Comparison of ENCODE assay signal across 9 cellular contexts in the genomic region with DNA sequence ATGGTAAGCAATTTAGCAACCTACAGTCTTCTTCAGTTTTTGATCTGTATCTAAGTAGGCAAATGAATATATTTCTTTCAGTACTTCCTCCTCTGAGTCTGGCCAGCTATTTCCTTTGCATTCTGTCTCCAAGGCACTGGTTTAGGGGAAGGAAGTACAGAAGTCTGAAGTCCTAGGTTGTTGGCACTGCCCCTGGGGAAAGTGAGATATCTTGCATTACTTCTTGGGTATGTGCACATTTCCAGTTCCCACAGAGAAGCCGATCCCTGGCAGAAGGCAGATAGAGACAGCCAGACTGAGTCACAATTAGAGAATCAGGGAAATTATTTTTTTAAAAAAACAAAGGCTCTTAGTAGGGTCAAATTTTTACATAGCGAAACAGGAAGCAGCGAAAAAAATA.
A peak's percentile ranks its signal among the peaks of the same experiment; 100 is the strongest.
DNase-seq lines count a peak whose midpoint lies in the region; ATAC-seq and TF ChIP-seq lines count a peak whose summit lies in the region.
"Had no signal": no experiment of that assay in that cellular context is flagged by ENCODE, and none has a peak within 500 bp of the region (broad histone marks: within the 10 kb centered on the region; RNA-seq: fewer than 3 reads in every experiment).

No MANE protein-coding gene starts in this region.

- peaks cover 1% of the 10 kb centered on the region; the same call in 1 of the 2 replicates for H3K9me3 Mint-ChIP-seq in HFFc6
- no peaks in the 10 kb centered on the region for H3K9me3 Mint-ChIP-seq in activated T-cell treated with anti-CD3 and anti-CD28 coated beads, Interleukin-2, amount 50 U/mL, for 72 hours

- no peaks in the 10 kb centered on the region for H3K9me3 ChIP-seq in SK-N-SH
- H3K9me3 ChIP-seq: psoas muscle had no signal

- H4K20me1 ChIP-seq in SK-N-SH (ENCODE audit: insufficient read depth): no peaks in the 10 kb centered on the region

- CTCF ChIA-PET in SK-N-SH (lab: Yijun Ruan, JAX): interaction anchor here (0.8 kb wide), 1 partner anchor 161 kb away, joined by 3 read pairs; no protein-coding TSS in a partner anchor

- peak; percentile 72 for ATAC-seq in sciatic nerve
- no peak for ATAC-seq in activated T-cell treated with anti-CD3 and anti-CD28 coated beads, Interleukin-2, amount 50 U/mL, for 72 hours (replicated peaks in 1 of 2)
- no peak for ATAC-seq in HG03025 (IDR thresholded peaks at IDR 0.05; ENCODE audit: low FRiP score, unreplicated experiment)

- H3K4me1 Mint-ChIP-seq in HFFc6 (ENCODE audit: low read depth): peaks cover 66% of the 10 kb centered on the region
- no peaks in the 10 kb centered on the region for H3K4me1 Mint-ChIP-seq in activated T-cell treated with anti-CD3 and anti-CD28 coated beads, Interleukin-2, amount 50 U/mL, for 72 hours (ENCODE audit: low read depth)

- no peaks in the 10 kb centered on the region; the same call in 1 of the 2 replicates for H3K27me3 Mint-ChIP-seq in HFFc6 (ENCODE audit: insufficient read depth)
- no peaks in the 10 kb centered on the region for H3K27me3 Mint-ChIP-seq in activated T-cell treated with anti-CD3 and anti-CD28 coated beads, Interleukin-2, amount 50 U/mL, for 72 hours (ENCODE audit: low read depth)

- no peaks in the 10 kb centered on the region for H3K27me3 ChIP-seq in SK-N-SH (ENCODE audit: insufficient read depth)

- TF ChIP-seq RAD21 in SK-N-SH (IDR thresholded peaks at IDR 0.05; ENCODE audit: low read length): no peak

- H3K27ac Mint-ChIP-seq in HFFc6: peak overlapping the region; percentile 82
- H3K27ac Mint-ChIP-seq in activated T-cell treated with anti-CD3 and anti-CD28 coated beads, Interleukin-2, amount 50 U/mL, for 72 hours: no peak overlapping the region

- POLR2A ChIA-PET in SK-N-SH (lab: Yijun Ruan, JAX): no interaction called here

- peak overlapping the region; percentile 51 for H3K4me2 ChIP-seq in SK-N-SH

- peaks cover 59% of the 10 kb centered on the region for H3K79me2 ChIP-seq in SK-N-SH (ENCODE audit: insufficient read depth)

- H3K36me3 Mint-ChIP-seq in HFFc6 (ENCODE audit: low read depth): peaks cover 11% of the 10 kb centered on the region
- H3K36me3 Mint-ChIP-seq in activated T-cell treated with anti-CD3 and anti-CD28 coated beads, Interleukin-2, amount 50 U/mL, for 72 hours (ENCODE audit: insufficient read depth in 2 of 2): no peaks in the 10 kb centered on the region

- no peak for TF ChIP-seq EP300 in SK-N-SH (IDR thresholded peaks at IDR 0.05; ENCODE audit: borderline replicate concordance in 1 of 2, low read depth in 1 of 2, low read length in 1 of 2)

- DNase-seq in HFFc6: peak; percentile 73
- DNase-seq in SK-N-SH: no peak
- DNase-seq in fibroblast of the aortic adventitia (ENCODE audit: low read depth): peak; percentile 74
- no peak for DNase-seq in sciatic nerve (ENCODE audit: low spot score)
- DNase-seq in RPMI8226: no peak
- no peak for DNase-seq in effector CD4-positive, alpha-beta T cell
- no peak for DNase-seq in activated T-cell treated with anti-CD3 and anti-CD28 coated beads, Interleukin-2, amount 50 U/mL, for 72 hours
- DNase-seq: psoas muscle had no signal

- no peak for TF ChIP-seq CTCF in HFFc6 (IDR thresholded peaks at IDR 0.05)
- TF ChIP-seq CTCF in SK-N-SH (IDR thresholded peaks at IDR 0.05): no peak
- TF ChIP-seq CTCF in fibroblast of the aortic adventitia (IDR thresholded peaks at IDR 0.05; ENCODE audit: insufficient read depth, low read length): no peak

- H2AFZ ChIP-seq in SK-N-SH (ENCODE audit: low read depth): peak overlapping the region; percentile 20; the same call in 1 of the 2 replicates

- H3K9ac ChIP-seq in SK-N-SH: peak overlapping the region; percentile 45; the same call in 1 of the 2 replicates

- H3K4me3 ChIP-seq in SK-N-SH (ENCODE audit: low read depth in 2 of 2, low read length in 1 of 2): no peak overlapping the region
- H3K4me3 ChIP-seq in fibroblast of the aortic adventitia (ENCODE audit: low read depth, low read length): no peak overlapping the region
- H3K4me3 ChIP-seq: psoas muscle had no signal

- 54% methylated on average over 3 of the region's 3 CpGs for WGBS in SK-N-SH (ENCODE audit: low lambda C conversion rate)

- no peaks in the 10 kb centered on the region; a peak in 1 of 4 replicates for H3K4me1 ChIP-seq in SK-N-SH (ENCODE audit: control insufficient read depth in 1 of 2, insufficient read depth in 2 of 2, low read depth in 1 of 2, low read length in 1 of 2)
- H3K4me1 ChIP-seq: psoas muscle had no signal

- peak overlapping the region in 1 of 2 experiments; percentile 88; a peak in 2 of 4 replicates for H3K27ac ChIP-seq in SK-N-SH (ENCODE audit: low read depth in 2 of 2, low read length in 1 of 2)
- H3K27ac ChIP-seq: psoas muscle had no signal

- peaks cover 24% of the 10 kb centered on the region for H3F3A ChIP-seq in SK-N-SH (replicated peaks; ENCODE audit: insufficient read depth)

- H3K4me3 Mint-ChIP-seq in HFFc6: peak overlapping the region; percentile 71
- no peak overlapping the region for H3K4me3 Mint-ChIP-seq in activated T-cell treated with anti-CD3 and anti-CD28 coated beads, Interleukin-2, amount 50 U/mL, for 72 hours

- no peaks in the 10 kb centered on the region for H3K36me3 ChIP-seq in SK-N-SH (replicated peaks in 1 of 2; ENCODE audit: control insufficient read depth in 1 of 2, insufficient read depth in 2 of 2, low read length in 1 of 2)

- intact Hi-C loops in sciatic nerve (cut with DNase I): no loop called here

- no peaks in the 10 kb centered on the region for H3K9me2 ChIP-seq in SK-N-SH

TF ChIP-seq in SK-N-SH, 30 proteins besides CTCF, POLR2A, EP300 and RAD21:
- TF ChIP-seq NFIC (IDR thresholded peaks at IDR 0.05; ENCODE audit: borderline replicate concordance): 0 out of 2 replicates have a peak, but pooled peaks have one; percentile 6
- no peak for TF ChIP-seq CHD2 (IDR thresholded peaks at IDR 0.05; ENCODE audit: low read length, partially characterized antibody)
TF ChIP-seq in SK-N-SH: peak in this region for 1.

Comparison
In these comparisons a context has a peak if more than half of its experiments do, and no peak if none do; other contexts are left out.
1. DNase-seq: peak in HFFc6 (single experiment) and fibroblast of the aortic adventitia (single experiment); none in SK-N-SH (single experiment), sciatic nerve (single experiment), RPMI8226 (single experiment), effector CD4-positive, alpha-beta T cell (single experiment) and activated T-cell treated with anti-CD3 and anti-CD28 coated beads, Interleukin-2, amount 50 U/mL, for 72 hours (0 of 2).